16 cellular contexts compared by ENCODE assay signal in the genomic region with DNA sequence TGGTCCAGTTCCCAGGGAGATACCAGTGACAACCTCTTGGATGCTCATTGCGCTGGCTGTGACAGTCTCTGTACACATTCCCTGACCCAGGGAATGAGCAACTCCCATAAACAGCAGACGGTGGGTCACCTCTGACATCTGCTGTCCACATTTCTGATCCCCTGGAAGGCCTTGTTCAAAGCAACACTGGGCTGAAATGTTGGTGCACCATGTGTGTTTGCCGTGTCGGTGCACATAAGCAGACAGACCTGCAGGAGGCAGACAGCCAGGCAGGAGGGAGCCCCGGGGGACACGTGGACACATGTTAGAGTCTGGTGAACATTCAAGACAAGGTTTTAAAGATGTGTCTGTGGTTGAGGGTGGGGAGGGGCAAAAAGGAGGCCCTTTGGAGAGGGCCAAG.
DNase-seq lines count a peak whose midpoint lies in the region; ATAC-seq and TF ChIP-seq lines count a peak whose summit lies in the region.
"Had no signal": no experiment of that assay in that cellular context is flagged by ENCODE, and none has a peak within 500 bp of the region (broad histone marks: within the 10 kb centered on the region; RNA-seq: fewer than 3 reads in every experiment).

No MANE protein-coding gene starts in this region.

- H3K27ac ChIP-seq in HEK293 (ENCODE audit: extremely low read depth, low read depth, low read length) = no peak overlapping the region
- no peak overlapping the region for H3K27ac ChIP-seq in SK-N-SH (ENCODE audit: low read depth in 2 of 2, low read length in 1 of 2)
- H3K27ac ChIP-seq in foreskin keratinocyte = no peak overlapping the region
- H3K27ac ChIP-seq in sigmoid colon = no peak overlapping the region

- POLR2A ChIA-PET in HEK293 (lab: Yijun Ruan, JAX) (no interaction called here), SK-N-SH (lab: Yijun Ruan, JAX) (interaction anchor here (0.5 to 0.6 kb wide), 2 partner anchors 357 to 884 kb away, joined by 3 read pairs; no protein-coding TSS in a partner anchor)

- H3K27me3 ChIP-seq in SK-N-SH (ENCODE audit: insufficient read depth) = peaks cover 17% of the 10 kb centered on the region
- H3K27me3 ChIP-seq in foreskin keratinocyte = peaks cover 26% of the 10 kb centered on the region
- H3K27me3 ChIP-seq in sigmoid colon = peaks cover 0 to 23% (median 0%) of the 10 kb centered on the region in 3 donors

- ATAC-seq in foreskin keratinocyte = no peak
- ATAC-seq: activated T-cell treated with anti-CD3 and anti-CD28 coated beads, Interleukin-2, amount 50 U/mL, for 72 hours; effector memory CD8-positive, alpha-beta T cell; stimulated activated naive CD8-positive, alpha-beta T cell treated with anti-CD3 and anti-CD28 coated beads, Interleukin-15, amount 100 ng/mL, for 72 hours had no signal

- H3K36me3 ChIP-seq in HEK293 (ENCODE audit: control insufficient read depth in 2 of 2, insufficient read depth in 1 of 2, low read length in 2 of 2) (no peaks in the 10 kb centered on the region), SK-N-SH (replicated peaks in 1 of 2; ENCODE audit: control insufficient read depth in 1 of 2, insufficient read depth in 2 of 2, low read length in 1 of 2) (no peaks in the 10 kb centered on the region), sigmoid colon (no peaks in the 10 kb centered on the region)

- no peaks in the 10 kb centered on the region for H3K4me1 ChIP-seq in HEK293 (ENCODE audit: control insufficient read depth, insufficient read depth, low read length)
- peaks cover 0 to 39% of the 10 kb centered on the region in 2 experiments; a peak in 2 of 4 replicates for H3K4me1 ChIP-seq in SK-N-SH (ENCODE audit: control insufficient read depth in 1 of 2, insufficient read depth in 2 of 2, low read depth in 1 of 2, low read length in 1 of 2)
- H3K4me1 ChIP-seq in foreskin keratinocyte = no peaks in the 10 kb centered on the region
- peaks cover 0 to 13% (median 12%) of the 10 kb centered on the region in 4 donors for H3K4me1 ChIP-seq in sigmoid colon

- no peak for TF ChIP-seq EP300 in SK-N-SH (IDR thresholded peaks at IDR 0.05; ENCODE audit: borderline replicate concordance in 1 of 2, low read depth in 1 of 2, low read length in 1 of 2)
- TF ChIP-seq EP300 in sigmoid colon (IDR thresholded peaks at IDR 0.05) = no peak

- TF ChIP-seq POLR2A in sigmoid colon (IDR thresholded peaks at IDR 0.05) = no peak

- no peak overlapping the region for H2AFZ ChIP-seq in SK-N-SH (ENCODE audit: low read depth)

- TF ChIP-seq CTCF in AG10803 (conservative IDR thresholded peaks at IDR 0.05; ENCODE audit: low read length) (peak; percentile 17; the same call in 1 of the 2 replicates), HEK293 (tag by site-specific recombination; IDR thresholded peaks at IDR 0.05) (no peak), SK-N-SH (IDR thresholded peaks at IDR 0.05) (peak; percentile 26; the same call in 1 of the 2 replicates), foreskin keratinocyte (conservative IDR thresholded peaks at IDR 0.05) (peak; percentile 19), sigmoid colon (IDR thresholded peaks at IDR 0.05) (no peak)

- DNase-seq in AG10803 (ENCODE audit: low read depth) (peak; percentile 31), SK-N-SH (peak; percentile 76), foreskin keratinocyte (peak in 1 of 2 donors; percentile 9), sigmoid colon (no peak), SKM-1 treated with dmso at 0.1 percent for 144 hours (lab: John Stamatoyannopoulos, UW; ENCODE audit: unreplicated experiment) (no peak), SHP77 treated with DMSO at 0.1 percent for 48 hours (lab: John Stamatoyannopoulos, UW) (no peak)
- no peak for DNase-seq in activated T-cell treated with anti-CD3 and anti-CD28 coated beads, Interleukin-2, amount 50 U/mL, for 48 hours
- DNase-seq: activated T-cell treated with anti-CD3 and anti-CD28 coated beads, Interleukin-2, amount 50 U/mL, for 72 hours; amniotic stem cell; effector memory CD8-positive, alpha-beta T cell; EL; GOT3; naive B cell; NCI-H1436 treated with DMSO at 0.1 percent for 48 hours; stimulated activated naive CD8-positive, alpha-beta T cell treated with anti-CD3 and anti-CD28 coated beads, Interleukin-15, amount 100 ng/mL, for 72 hours had no signal

- no peaks in the 10 kb centered on the region for H3K79me2 ChIP-seq in SK-N-SH (ENCODE audit: insufficient read depth)

- no peaks in the 10 kb centered on the region for H3F3A ChIP-seq in SK-N-SH (replicated peaks; ENCODE audit: insufficient read depth)

- WGBS in SK-N-SH (ENCODE audit: low lambda C conversion rate) = 62% methylated on average over 6 of the region's 6 CpGs
- 60 to 76% methylated on average over 6 of the region's 6 CpGs for WGBS in sigmoid colon, 2 donors

- no peaks in the 10 kb centered on the region for H3K9me3 ChIP-seq in HEK293 (ENCODE audit: control insufficient read depth, insufficient read depth, low read depth, low read length)
- no peaks in the 10 kb centered on the region for H3K9me3 ChIP-seq in SK-N-SH
- no peaks in the 10 kb centered on the region for H3K9me3 ChIP-seq in sigmoid colon

- no peak overlapping the region for H3K4me2 ChIP-seq in SK-N-SH

- H4K20me1 ChIP-seq in SK-N-SH (ENCODE audit: insufficient read depth) = no peaks in the 10 kb centered on the region

- intact Hi-C loops in sigmoid colon (cut with DNase I) = no loop called here

- peak; percentile 60 for TF ChIP-seq RAD21 in SK-N-SH (IDR thresholded peaks at IDR 0.05; ENCODE audit: low read length)

- H3K4me3 ChIP-seq in AG10803 (ENCODE audit: low read length) (no peak overlapping the region), HEK293 (ENCODE audit: low read depth, low read length) (no peak overlapping the region), SK-N-SH (ENCODE audit: low read depth in 2 of 2, low read length in 1 of 2) (no peak overlapping the region), sigmoid colon (no peak overlapping the region)

- CTCF ChIA-PET in HEK293 (lab: Yijun Ruan, JAX) (interaction anchor here (0.7 to 2.0 kb wide), 6 partner anchors 11 to 631 kb away, joined by 3 to 10 read pairs (median 4); no protein-coding TSS in a partner anchor), SK-N-SH (lab: Yijun Ruan, JAX) (interaction anchor here (0.7 to 19.0 kb wide), 27 partner anchors 10 to 1695 kb away, joined by 3 to 440 read pairs (median 4); partner anchors contain the start of gene PLXNA4)

- H3K9ac ChIP-seq in SK-N-SH = no peak overlapping the region

- H3K9me2 ChIP-seq in SK-N-SH = no peaks in the 10 kb centered on the region

TF ChIP-seq in HEK293, 187 proteins besides CTCF, POLR2A, EP300 and RAD21:
- TF ChIP-seq ZNF23 (tag by site-specific recombination; IDR thresholded peaks at IDR 0.05; ENCODE audit: borderline replicate concordance) (no peak), ZIC2 (tag by site-specific recombination; IDR thresholded peaks at IDR 0.05) (peak; percentile 27; the same call in 1 of the 2 replicates), ZNF830 (tag by site-specific recombination; IDR thresholded peaks at IDR 0.05; ENCODE audit: low read depth) (no peak), ZNF175 (tag by site-specific recombination; IDR thresholded peaks at IDR 0.05) (no peak), ZNF529 (tag by site-specific recombination; IDR thresholded peaks at IDR 0.05; ENCODE audit: insufficient replicate concordance) (no peak), MYNN (tag by site-specific recombination; IDR thresholded peaks at IDR 0.05; ENCODE audit: borderline replicate concordance) (no peak), ZNF580 (tag by site-specific recombination; IDR thresholded peaks at IDR 0.05) (no peak)
- TF ChIP-seq, protein P1, sequence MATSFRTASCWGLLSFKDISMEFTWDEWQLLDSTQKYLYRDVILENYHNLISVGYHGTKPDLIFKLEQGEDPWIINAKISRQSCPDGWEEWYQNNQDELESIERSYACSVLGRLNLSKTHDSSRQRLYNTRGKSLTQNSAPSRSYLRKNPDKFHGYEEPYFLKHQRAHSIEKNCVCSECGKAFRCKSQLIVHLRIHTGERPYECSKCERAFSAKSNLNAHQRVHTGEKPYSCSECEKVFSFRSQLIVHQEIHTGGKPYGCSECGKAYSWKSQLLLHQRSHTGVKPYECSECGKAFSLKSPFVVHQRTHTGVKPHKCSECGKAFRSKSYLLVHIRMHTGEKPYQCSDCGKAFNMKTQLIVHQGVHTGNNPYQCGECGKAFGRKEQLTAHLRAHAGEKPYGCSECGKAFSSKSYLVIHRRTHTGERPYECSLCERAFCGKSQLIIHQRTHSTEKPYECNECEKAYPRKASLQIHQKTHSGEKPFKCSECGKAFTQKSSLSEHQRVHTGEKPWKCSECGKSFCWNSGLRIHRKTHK (tag by site-specific recombination; IDR thresholded peaks at IDR 0.05) = no peak
TF ChIP-seq in HEK293: peak in this region for 1.

TF ChIP-seq in SK-N-SH, 30 proteins besides CTCF, POLR2A, EP300 and RAD21:
- peak; percentile 52 for TF ChIP-seq CHD2 (IDR thresholded peaks at IDR 0.05; ENCODE audit: low read length, partially characterized antibody)
- peak; percentile 50; the same call in 1 of the 2 replicates for TF ChIP-seq SMC3 (IDR thresholded peaks at IDR 0.05; ENCODE audit: low read depth, low read length)
- TF ChIP-seq USF2 (IDR thresholded peaks at IDR 0.05; ENCODE audit: borderline replicate concordance, low read depth, low read length) = no peak
- peak; percentile 15; the same call in 1 of the 2 replicates for TF ChIP-seq TCF12 (IDR thresholded peaks at IDR 0.05)
- no peak for TF ChIP-seq MEF2A (IDR thresholded peaks at IDR 0.05; ENCODE audit: borderline replicate concordance, low read depth)
- peak; percentile 58; the same call in 1 of the 2 replicates for TF ChIP-seq RCOR1 (IDR thresholded peaks at IDR 0.05; ENCODE audit: low read length)
- peak; percentile 97 for TF ChIP-seq MXI1 (IDR thresholded peaks at IDR 0.05; ENCODE audit: low read depth, low read length)
- TF ChIP-seq, protein P2, sequence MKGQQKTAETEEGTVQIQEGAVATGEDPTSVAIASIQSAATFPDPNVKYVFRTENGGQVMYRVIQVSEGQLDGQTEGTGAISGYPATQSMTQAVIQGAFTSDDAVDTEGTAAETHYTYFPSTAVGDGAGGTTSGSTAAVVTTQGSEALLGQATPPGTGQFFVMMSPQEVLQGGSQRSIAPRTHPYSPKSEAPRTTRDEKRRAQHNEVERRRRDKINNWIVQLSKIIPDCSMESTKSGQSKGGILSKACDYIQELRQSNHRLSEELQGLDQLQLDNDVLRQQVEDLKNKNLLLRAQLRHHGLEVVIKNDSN (IDR thresholded peaks at IDR 0.05; ENCODE audit: borderline replicate concordance, low read depth) = no peak
- TF ChIP-seq FOXJ3 (CRISPR knock-in tag; IDR thresholded peaks at IDR 0.05) = 0 out of 2 replicates have a peak, but pooled peaks have one; percentile 69

Comparison
In these comparisons a context has a peak if more than half of its experiments do, and no peak if none do; other contexts are left out.
1. DNase-seq: peak in AG10803 (single experiment) and SK-N-SH (single experiment); none in sigmoid colon (single experiment), SKM-1 treated with dmso at 0.1 percent for 144 hours (single experiment), activated T-cell treated with anti-CD3 and anti-CD28 coated beads, Interleukin-2, amount 50 U/mL, for 48 hours (0 of 2) and SHP77 treated with DMSO at 0.1 percent for 48 hours (single experiment).
2. CTCF ChIP-seq: peak in AG10803 (single experiment), SK-N-SH (single experiment) and foreskin keratinocyte (single experiment); none in HEK293 (single experiment) and sigmoid colon (0 of 4).